In the genomic region with DNA sequence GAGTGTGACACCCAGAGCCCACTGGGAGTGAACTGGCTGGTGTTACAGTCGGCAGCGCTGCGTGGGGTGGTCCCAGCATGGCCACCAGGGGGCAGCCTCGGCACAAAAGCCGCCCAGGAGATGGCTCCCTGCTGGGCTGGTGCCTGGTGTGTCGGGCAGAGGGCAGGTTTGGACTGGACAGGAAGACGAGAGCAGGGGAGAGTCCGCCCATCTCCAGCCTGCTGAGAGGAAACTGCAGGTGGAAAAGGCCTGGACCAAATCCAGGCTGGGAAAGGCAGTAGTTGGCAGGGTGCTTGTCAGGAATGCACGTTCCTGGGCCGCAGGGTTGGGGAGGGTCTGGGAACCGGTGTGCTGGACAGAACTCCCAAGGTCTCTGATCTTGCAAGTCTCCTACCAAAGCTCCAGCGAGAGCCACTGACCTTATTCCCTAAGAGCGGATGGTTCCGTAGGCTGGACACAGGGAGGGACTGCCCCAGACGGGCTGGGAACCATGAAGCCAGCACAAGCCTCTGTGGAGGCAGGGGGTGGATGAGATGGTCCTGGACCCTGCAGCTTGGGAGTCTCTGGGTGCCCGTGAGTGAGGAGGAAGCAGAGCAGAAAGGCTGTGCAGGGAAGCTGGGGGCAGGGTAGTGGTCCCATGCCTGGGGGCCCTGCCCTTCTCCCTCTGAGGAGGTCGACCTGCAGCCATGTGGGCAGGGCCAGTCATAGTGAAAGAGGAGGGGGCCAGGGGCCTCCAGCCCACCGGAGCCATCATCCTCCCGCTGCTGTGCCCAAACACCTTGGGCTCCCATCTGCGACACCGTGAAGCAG, we compare ENCODE assay signal across 9 cellular contexts. TPM values are rescaled to one million over a fixed set of nuclear protein-coding genes. Genes with fewer than 3 reads are reported as not detected.
A peak's percentile ranks its signal among the peaks of the same experiment; 100 is the strongest.
DNase-seq lines count a peak whose midpoint lies in the region; ATAC-seq and TF ChIP-seq lines count a peak whose summit lies in the region.
"Had no signal": no experiment of that assay in that cellular context is flagged by ENCODE, and none has a peak within 500 bp of the region (broad histone marks: within the 10 kb centered on the region; RNA-seq: fewer than 3 reads in every experiment).

No MANE protein-coding gene starts in this region.

- intact Hi-C loops in OCI-LY7 (cut with micrococcal nuclease; ENCODE audit: unreplicated experiment) = loop anchor here (1.0 to 2.0 kb wide), 2 partner anchors 69 to 110 kb away; no protein-coding TSS in a partner anchor

- H3K27me3 Mint-ChIP-seq in naive B cell = peaks cover 11 to 48% (median 33%) of the 10 kb centered on the region in 3 donors

- H3K36me3 Mint-ChIP-seq in naive B cell = no peaks in the 10 kb centered on the region
- H3K36me3 Mint-ChIP-seq in stimulated activated effector memory CD8-positive, alpha-beta T cell treated with anti-CD3 and anti-CD28 coated beads, Interleukin-12 subunit alpha, Interleukin-12 subunit beta, amount 100 ng/mL, for 72 hours = no peaks in the 10 kb centered on the region

- H3K4me3 ChIP-seq in OCI-LY7 (ENCODE audit: low read depth, low read length, poor library complexity, severe bottlenecking) = no peak overlapping the region

- peaks cover 13 to 17% (median 14%) of the 10 kb centered on the region in 3 donors for H3K4me1 Mint-ChIP-seq in naive B cell
- peaks cover 28% of the 10 kb centered on the region for H3K4me1 Mint-ChIP-seq in stimulated activated effector memory CD8-positive, alpha-beta T cell treated with anti-CD3 and anti-CD28 coated beads, Interleukin-12 subunit alpha, Interleukin-12 subunit beta, amount 100 ng/mL, for 72 hours

- POLR2A ChIA-PET in OCI-LY7 (lab: Charles Lee) = no interaction called here

- no peaks in the 10 kb centered on the region for H3K9me3 Mint-ChIP-seq in naive B cell
- no peaks in the 10 kb centered on the region for H3K9me3 Mint-ChIP-seq in stimulated activated effector memory CD8-positive, alpha-beta T cell treated with anti-CD3 and anti-CD28 coated beads, Interleukin-12 subunit alpha, Interleukin-12 subunit beta, amount 100 ng/mL, for 72 hours
- H3K9me3 Mint-ChIP-seq: dendritic cell treated with granulocyte-macrophage colony-stimulating factor and Interleukin-4, amounts not matched to agents 40 ng/mL and 50 ng/mL, for 4 days had no signal

- no peak overlapping the region for H2AFZ ChIP-seq in OCI-LY7 (ENCODE audit: low read length)

- peak; percentile 86 for TF ChIP-seq CTCF in OCI-LY7 (conservative IDR thresholded peaks at IDR 0.05; ENCODE audit: low read length)

- no peaks in the 10 kb centered on the region for H3K9me3 ChIP-seq in OCI-LY7 (ENCODE audit: low read length)

- no peaks in the 10 kb centered on the region for H4K20me1 ChIP-seq in OCI-LY7 (ENCODE audit: insufficient read depth, low read length)

- H3K4me1 ChIP-seq in OCI-LY7 (ENCODE audit: insufficient read depth, low read length, poor library complexity, severe bottlenecking) = no peaks in the 10 kb centered on the region

- no peaks in the 10 kb centered on the region for H3K79me2 ChIP-seq in OCI-LY7 (ENCODE audit: insufficient read depth, low read depth, low read length)

- peak; percentile 25 for DNase-seq in DMS153 (lab: John Stamatoyannopoulos, UW)
- peak; percentile 75 for DNase-seq in OCI-LY7 (ENCODE audit: low spot score)
- DNase-seq in activated T-cell treated with anti-CD3 and anti-CD28 coated beads for 1 hour (ENCODE audit: low read depth) = peak; percentile 88
- DNase-seq in epithelial cell of prostate (ENCODE audit: low read depth, low spot score) = no peak
- peak; percentile 81 for DNase-seq in naive B cell
- peak; percentile 95 to 96 for DNase-seq in stimulated activated effector memory CD8-positive, alpha-beta T cell treated with anti-CD3 and anti-CD28 coated beads, Interleukin-12 subunit alpha, Interleukin-12 subunit beta, amount 100 ng/mL, for 72 hours (ENCODE audit: low spot score in 2 of 2)

- CTCF ChIA-PET in OCI-LY7 (lab: Charles Lee; ENCODE audit: unreplicated experiment) = interaction anchor here (1.4 kb wide), 1 partner anchor 70 kb away, joined by 4 read pairs; no protein-coding TSS in a partner anchor

- BruUV-seq in OCI-LY7 (replicated peaks; lab: Mats Ljungman, UMichigan) = no TSS peak

- peak; percentile 58 for ATAC-seq in HG02885 (IDR thresholded peaks at IDR 0.05; ENCODE audit: poor library complexity, unreplicated experiment)
- ATAC-seq in naive B cell (ENCODE audit: low read depth in 2 of 2) = peak; percentile 82 to 85
- ATAC-seq in stimulated activated effector memory CD8-positive, alpha-beta T cell treated with anti-CD3 and anti-CD28 coated beads, Interleukin-12 subunit alpha, Interleukin-12 subunit beta, amount 100 ng/mL, for 72 hours = peak; percentile 84
- ATAC-seq in GM18520 (IDR thresholded peaks at IDR 0.05; ENCODE audit: unreplicated experiment) = no peak

- no peaks in the 10 kb centered on the region for H3K9me2 ChIP-seq in OCI-LY7 (ENCODE audit: insufficient read depth, low read length)

- H3K27ac ChIP-seq in OCI-LY7 (ENCODE audit: low read depth, low read length, poor library complexity, severe bottlenecking) (no peak overlapping the region), epithelial cell of prostate (peak overlapping the region; percentile 65)

- peak overlapping the region; percentile 50 to 86 (median 76) for H3K4me3 Mint-ChIP-seq in naive B cell
- H3K4me3 Mint-ChIP-seq in stimulated activated effector memory CD8-positive, alpha-beta T cell treated with anti-CD3 and anti-CD28 coated beads, Interleukin-12 subunit alpha, Interleukin-12 subunit beta, amount 100 ng/mL, for 72 hours = peak overlapping the region; percentile 51
- H3K4me3 Mint-ChIP-seq: dendritic cell treated with granulocyte-macrophage colony-stimulating factor and Interleukin-4, amounts not matched to agents 40 ng/mL and 50 ng/mL, for 4 days had no signal

- no peaks in the 10 kb centered on the region for H3K36me3 ChIP-seq in OCI-LY7 (ENCODE audit: insufficient read depth, low read length)

- H3K4me2 ChIP-seq in OCI-LY7 (ENCODE audit: low read length) = no peak overlapping the region

- H3K27ac Mint-ChIP-seq in naive B cell = peak overlapping the region in 1 of 6 donors; percentile 20
- H3K27ac Mint-ChIP-seq in stimulated activated effector memory CD8-positive, alpha-beta T cell treated with anti-CD3 and anti-CD28 coated beads, Interleukin-12 subunit alpha, Interleukin-12 subunit beta, amount 100 ng/mL, for 72 hours = no peak overlapping the region
- H3K27ac Mint-ChIP-seq: dendritic cell treated with granulocyte-macrophage colony-stimulating factor and Interleukin-4, amounts not matched to agents 40 ng/mL and 50 ng/mL, for 4 days had no signal

RNA-seq across cellular contexts. Expression of a gene that starts 1.8 kb away (rescaled TPM):
- total RNA-seq in OCI-LY7 (2014; rRNA removed; shearing (Covaris generic)) = 0.21 TPM in 1 of 2 replicates, not detected in the other
- total RNA-seq in OCI-LY7 (2022) = 0.09 and 0.61 TPM in 2 replicates
- polyA plus RNA-seq in naive B cell (ENCODE audit: low read depth in 6 of 6) = under 1 TPM in 5 of 6 donors, not detected in 1; 0.63 to 0.92 (median 0.70) TPM

RNA-seq across cellular contexts. Expression of a gene that starts 9.2 kb away (rescaled TPM):
- 0.08 and 0.82 TPM in 2 replicates for total RNA-seq in OCI-LY7 (2014; rRNA removed; shearing (Covaris generic))
- total RNA-seq in OCI-LY7 (2022) = 1.2 TPM in 1 of 2 replicates, not detected in the other
- 1 to 10 TPM in 1 of 6 donors, under 1 TPM in 4, not detected in 1; 0.59 to 1.1 (median 0.85) TPM for polyA plus RNA-seq in naive B cell (ENCODE audit: low read depth in 6 of 6)

RNA-seq across cellular contexts. Expression of a gene that starts 44.5 kb away (rescaled TPM):
- 109 and 110 TPM in 2 replicates for total RNA-seq in OCI-LY7 (2014; rRNA removed; shearing (Covaris generic))
- total RNA-seq in OCI-LY7 (2022) = 74.0 and 79.5 TPM in 2 replicates
- polyA plus RNA-seq in naive B cell (ENCODE audit: low read depth in 6 of 6) = 10 to 100 TPM in 1 of 6 donors, 1 to 10 TPM in 5; 4.6 to 11.9 (median 6.7) TPM

RNA-seq across cellular contexts. Expression of a gene that starts 51.7 kb away (rescaled TPM):
- total RNA-seq in OCI-LY7 (2014; rRNA removed; shearing (Covaris generic)) = 0.66 TPM in 1 of 2 replicates, not detected in the other
- 3.7 and 5.1 TPM in 2 replicates for total RNA-seq in OCI-LY7 (2022)
- polyA plus RNA-seq in naive B cell (ENCODE audit: low read depth in 6 of 6) = 100 to 1,000 TPM in 5 of 6 donors, 10 to 100 TPM in 1; 77.4 to 264 (median 182) TPM
